In the genomic region with DNA sequence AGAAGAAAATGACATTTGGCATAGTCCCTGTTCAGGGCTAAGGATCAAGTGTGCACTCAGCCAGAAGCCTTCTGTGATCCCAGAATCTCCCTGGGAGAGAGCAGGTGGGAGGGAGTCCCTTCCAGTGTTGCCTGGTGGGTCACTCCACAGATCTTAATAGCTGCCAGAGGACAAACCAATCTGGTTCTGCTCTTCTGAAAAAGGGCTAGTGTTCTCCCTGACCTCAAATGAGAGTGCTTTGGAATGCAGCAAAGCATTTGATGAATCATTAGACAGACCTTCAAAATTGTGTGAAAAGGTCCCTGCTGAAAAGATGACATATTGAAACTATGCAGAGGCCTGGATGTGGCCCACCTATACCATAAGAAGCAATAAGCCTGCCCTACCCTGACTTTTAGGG, we compare ENCODE assay signal across 12 cellular contexts.
DNase-seq lines count a peak whose midpoint lies in the region; ATAC-seq, FAIRE-seq and TF ChIP-seq lines count a peak whose summit lies in the region.
"Had no signal": no experiment of that assay in that cellular context is flagged by ENCODE, and none has a peak within 500 bp of the region (broad histone marks: within the 10 kb centered on the region; RNA-seq: fewer than 3 reads in every experiment).

No MANE protein-coding gene starts in this region.

- no peak overlapping the region for H3K4me3 ChIP-seq in epithelial cell of proximal tubule (ENCODE audit: low read depth, low read length)
- no peak overlapping the region for H3K4me3 ChIP-seq in pancreas
- H3K4me3 ChIP-seq: transverse colon had no signal

- DNase-seq in ELF-1 (ENCODE audit: low read depth, low spot score) (peak; percentile 15), RPMI7951 (ENCODE audit: low read depth) (peak; percentile 1), epithelial cell of proximal tubule (ENCODE audit: low read depth) (peak; percentile 55), pancreas (peak in 2 of 6 donors; percentile 3 to 9), NCI-H1105 (lab: John Stamatoyannopoulos, UW) (no peak), ureter (ENCODE audit: low spot score) (no peak)
- DNase-seq in activated CD8-positive, alpha-beta memory T cell treated with anti-CD3 and anti-CD28 coated beads, Interleukin-2, amount 50 U/mL, for 48 hours: no peak
- DNase-seq: NCI-H1694, T-helper 9 cell, transverse colon had no signal

- peak in 3 of 4 donors; percentile 31 to 84 (median 66) for ATAC-seq in pancreas
- ATAC-seq in HG03354 (IDR thresholded peaks at IDR 0.05; ENCODE audit: poor library complexity, severe bottlenecking, unreplicated experiment): no peak

- H3K27ac ChIP-seq in pancreas: peak overlapping the region in 2 of 4 donors; percentile 6 to 31
- H3K27ac ChIP-seq: transverse colon had no signal

- no peak for TF ChIP-seq CTCF in epithelial cell of proximal tubule (conservative IDR thresholded peaks at IDR 0.05; ENCODE audit: low read depth, low read length)
- TF ChIP-seq CTCF in pancreas (IDR thresholded peaks at IDR 0.05): no peak

- no peaks in the 10 kb centered on the region for H3K4me1 ChIP-seq in pancreas
- H3K4me1 ChIP-seq: transverse colon had no signal

- H3K36me3 ChIP-seq in pancreas: no peaks in the 10 kb centered on the region
- H3K36me3 ChIP-seq: transverse colon had no signal

- FAIRE-seq in pancreas (lab: Jason Lieb, UNC): no peak
- FAIRE-seq: bronchial epithelial cell had no signal

- intact Hi-C loops in pancreas (cut with DNase I): no loop called here

- H3K27me3 ChIP-seq in pancreas: no peaks in the 10 kb centered on the region
- H3K27me3 ChIP-seq: transverse colon had no signal

- H3K9me3 ChIP-seq in pancreas: no peaks in the 10 kb centered on the region
- H3K9me3 ChIP-seq: transverse colon had no signal

Comparison
In these comparisons a context has a peak if more than half of its experiments do, and no peak if none do; other contexts are left out.
1. DNase-seq: peak in ELF-1 (single experiment), RPMI7951 (single experiment) and epithelial cell of proximal tubule (single experiment); none in NCI-H1105 (single experiment), ureter (single experiment) and activated CD8-positive, alpha-beta memory T cell treated with anti-CD3 and anti-CD28 coated beads, Interleukin-2, amount 50 U/mL, for 48 hours (single experiment).